In genomic region chr1:156821801-156822200, GRCh38 we compare ENCODE assay signal across 14 cellular contexts. TPM values are rescaled to one million over a fixed set of nuclear protein-coding genes. Genes with fewer than 3 reads are reported as not detected.
DNase-seq lines count a peak whose midpoint lies in the region; ATAC-seq and TF ChIP-seq lines count a peak whose summit lies in the region.
"Had no signal": no experiment of that assay in that cellular context is flagged by ENCODE, and none has a peak within 500 bp of the region (broad histone marks: within the 10 kb centered on the region; RNA-seq: fewer than 3 reads in every experiment).

No MANE protein-coding gene starts in this region.

- H3K27me3 Mint-ChIP-seq in T-helper 1 cell treated with Interleukin-12 subunit alpha and Interleukin-12 subunit beta and Interleukin-4 antibody, amounts not matched to agents 30 μg/mL and 1 μg/mL, for 36 hours (ENCODE audit: low read depth) = no peaks in the 10 kb centered on the region
- H3K27me3 Mint-ChIP-seq in natural killer cell treated with Interleukin-12 subunit alpha and Interleukin-12 subunit beta and Interleukin-15 and Interleukin-18, amount 100 ng/mL, for 72 hours = no peaks in the 10 kb centered on the region

- ATAC-seq in natural killer cell treated with Interleukin-12 subunit alpha and Interleukin-12 subunit beta and Interleukin-15 and Interleukin-18, amount 100 ng/mL, for 72 hours = peak; percentile 71 to 88
- no peak for ATAC-seq in GM19351 (IDR thresholded peaks at IDR 0.05; ENCODE audit: unreplicated experiment)
- no peak for ATAC-seq in HG03097 (IDR thresholded peaks at IDR 0.05; ENCODE audit: low FRiP score, unreplicated experiment)
- ATAC-seq: mucosa of descending colon had no signal

- H3K27ac Mint-ChIP-seq in T-helper 1 cell treated with Interleukin-12 subunit alpha and Interleukin-12 subunit beta and Interleukin-4 antibody, amounts not matched to agents 30 μg/mL and 1 μg/mL, for 36 hours = peak overlapping the region; percentile 7
- peak overlapping the region; percentile 29 to 56 for H3K27ac Mint-ChIP-seq in natural killer cell treated with Interleukin-12 subunit alpha and Interleukin-12 subunit beta and Interleukin-15 and Interleukin-18, amount 100 ng/mL, for 72 hours

- 52 to 53% (median 53%) methylated on average over 4 of the region's 4 CpGs for WGBS in ovary, 3 donors

- no peaks in the 10 kb centered on the region for H3K4me1 ChIP-seq in ovary (ENCODE audit: insufficient read depth)
- H3K4me1 ChIP-seq: tibial nerve had no signal

- TF ChIP-seq EP300 in ovary (IDR thresholded peaks at IDR 0.05) = no peak

- H3K27ac ChIP-seq in ovary = no peak overlapping the region
- H3K27ac ChIP-seq: 22Rv1, tibial nerve had no signal

- DNase-seq in T-helper 1 cell (no peak), M059J (ENCODE audit: low read depth) (peak; percentile 51), astrocyte of the hippocampus (ENCODE audit: low read depth, low spot score) (peak; percentile 50), ovary (no peak)
- DNase-seq in natural killer cell treated with Interleukin-12 subunit alpha and Interleukin-12 subunit beta and Interleukin-15 and Interleukin-18, amount 100 ng/mL, for 72 hours (ENCODE audit: low spot score) = no peak
- DNase-seq: mucosa of descending colon, retina had no signal

- peaks cover 40% of the 10 kb centered on the region for H3K4me1 Mint-ChIP-seq in T-helper 1 cell treated with Interleukin-12 subunit alpha and Interleukin-12 subunit beta and Interleukin-4 antibody, amounts not matched to agents 30 μg/mL and 1 μg/mL, for 36 hours (ENCODE audit: low read depth)
- H3K4me1 Mint-ChIP-seq in natural killer cell treated with Interleukin-12 subunit alpha and Interleukin-12 subunit beta and Interleukin-15 and Interleukin-18, amount 100 ng/mL, for 72 hours (ENCODE audit: low read depth in 2 of 2) = peaks cover 45 to 46% of the 10 kb centered on the region in 2 donors

- no peaks in the 10 kb centered on the region for H3K27me3 ChIP-seq in ovary
- H3K27me3 ChIP-seq: tibial nerve had no signal

- no peak for TF ChIP-seq CTCF in ovary (IDR thresholded peaks at IDR 0.05)

- H3K9me3 Mint-ChIP-seq in T-helper 1 cell treated with Interleukin-12 subunit alpha and Interleukin-12 subunit beta and Interleukin-4 antibody, amounts not matched to agents 30 μg/mL and 1 μg/mL, for 36 hours = peaks cover 4% of the 10 kb centered on the region
- H3K9me3 Mint-ChIP-seq in natural killer cell treated with Interleukin-12 subunit alpha and Interleukin-12 subunit beta and Interleukin-15 and Interleukin-18, amount 100 ng/mL, for 72 hours = no peaks in the 10 kb centered on the region

- no peaks in the 10 kb centered on the region for H3K36me3 ChIP-seq in ovary
- H3K36me3 ChIP-seq: tibial nerve had no signal

- intact Hi-C loops in ovary (cut with DNase I) = no loop called here

- H3K9me3 ChIP-seq in ovary = no peaks in the 10 kb centered on the region
- H3K9me3 ChIP-seq: mucosa of descending colon, tibial nerve had no signal

- H3K4me3 ChIP-seq in ovary = no peak overlapping the region
- H3K4me3 ChIP-seq: mucosa of descending colon, tibial nerve had no signal

- H3K4me3 Mint-ChIP-seq in T-helper 1 cell treated with Interleukin-12 subunit alpha and Interleukin-12 subunit beta and Interleukin-4 antibody, amounts not matched to agents 30 μg/mL and 1 μg/mL, for 36 hours = no peak overlapping the region
- peak overlapping the region; percentile 47 for H3K4me3 Mint-ChIP-seq in natural killer cell treated with Interleukin-12 subunit alpha and Interleukin-12 subunit beta and Interleukin-15 and Interleukin-18, amount 100 ng/mL, for 72 hours

- peaks cover 11% of the 10 kb centered on the region for H3K36me3 Mint-ChIP-seq in T-helper 1 cell treated with Interleukin-12 subunit alpha and Interleukin-12 subunit beta and Interleukin-4 antibody, amounts not matched to agents 30 μg/mL and 1 μg/mL, for 36 hours (ENCODE audit: low read depth)
- no peaks in the 10 kb centered on the region for H3K36me3 Mint-ChIP-seq in natural killer cell treated with Interleukin-12 subunit alpha and Interleukin-12 subunit beta and Interleukin-15 and Interleukin-18, amount 100 ng/mL, for 72 hours

- no peak for TF ChIP-seq POLR2A in ovary (IDR thresholded peaks at IDR 0.05)

RNA-seq across cellular contexts. Expression of gene SH2D2A, which starts 5.2 kb away (rescaled TPM):
- total RNA-seq in M059J (2014; rRNA removed; shearing (Covaris generic)) = 0.71 TPM in 1 of 2 replicates, not detected in the other
- 100 to 1,000 TPM; 153 to 188 TPM for total RNA-seq in natural killer cell treated with Interleukin-12 subunit alpha and Interleukin-12 subunit beta and Interleukin-15 and Interleukin-18, amount 100 ng/mL, for 72 hours
- total RNA-seq in ovary = 1 to 10 TPM in 4 of 7 donors, under 1 TPM in 3; 0.40 to 2.8 (median 1.4) TPM
- polyA plus RNA-seq in ovary = under 1 TPM; 0.19 to 0.65 TPM
- total RNA-seq: cerebellum had no signal

RNA-seq across cellular contexts. Expression of gene INSRR, which starts 37.1 kb away (rescaled TPM):
- total RNA-seq in M059J (2014; rRNA removed; shearing (Covaris generic)) = not detected in 2 replicates
- under 1 TPM; 0.14 TPM for total RNA-seq in natural killer cell treated with Interleukin-12 subunit alpha and Interleukin-12 subunit beta and Interleukin-15 and Interleukin-18, amount 100 ng/mL, for 72 hours
- under 1 TPM in 1 of 7 donors, not detected in 6; 0.15 TPM for total RNA-seq in ovary
- polyA plus RNA-seq in ovary = under 1 TPM in 1 of 2 donors, not detected in 1; 0.02 TPM
- total RNA-seq: epithelial cell of proximal tubule had no signal

RNA-seq across cellular contexts. Expression of gene NTRK1, which starts 38.9 kb away (rescaled TPM):
- total RNA-seq in M059J (2014; rRNA removed; shearing (Covaris generic)) = not detected in 2 replicates
- 1 to 10 TPM; 1.4 to 8.1 TPM for total RNA-seq in natural killer cell treated with Interleukin-12 subunit alpha and Interleukin-12 subunit beta and Interleukin-15 and Interleukin-18, amount 100 ng/mL, for 72 hours
- total RNA-seq in ovary = under 1 TPM in 4 of 7 donors, not detected in 3; 0.34 to 0.92 (median 0.41) TPM
- under 1 TPM in 1 of 2 donors, not detected in 1; 0.11 TPM for polyA plus RNA-seq in ovary
- total RNA-seq: epithelial cell of proximal tubule had no signal

RNA-seq across cellular contexts. Expression of gene PRCC, which starts 54.5 kb away (rescaled TPM):
- total RNA-seq in M059J (2014; rRNA removed; shearing (Covaris generic)) = 38.4 and 41.9 TPM in 2 replicates
- total RNA-seq in natural killer cell treated with Interleukin-12 subunit alpha and Interleukin-12 subunit beta and Interleukin-15 and Interleukin-18, amount 100 ng/mL, for 72 hours = 100 to 1,000 TPM in 1 of 2 donors, 10 to 100 TPM in 1; 86.2 to 116 TPM
- 10 to 100 TPM; 24.7 to 65.2 (median 50.9) TPM for total RNA-seq in ovary
- 10 to 100 TPM; 38.6 to 72.5 TPM for polyA plus RNA-seq in ovary

Comparison
In these comparisons a context has a peak if more than half of its experiments do, and no peak if none do; other contexts are left out.
1. DNase-seq: peak in M059J (single experiment) and astrocyte of the hippocampus (single experiment); none in T-helper 1 cell (0 of 5), natural killer cell treated with Interleukin-12 subunit alpha and Interleukin-12 subunit beta and Interleukin-15 and Interleukin-18, amount 100 ng/mL, for 72 hours (single experiment) and ovary (0 of 5).
2. ATAC-seq: peak in natural killer cell treated with Interleukin-12 subunit alpha and Interleukin-12 subunit beta and Interleukin-15 and Interleukin-18, amount 100 ng/mL, for 72 hours (2 of 2); none in GM19351 (single experiment) and HG03097 (single experiment).
3. RNA of gene SH2D2A, which starts 5.2 kb away (total RNA-seq): 153 to 188 TPM in natural killer cell treated with Interleukin-12 subunit alpha and Interleukin-12 subunit beta and Interleukin-15 and Interleukin-18, amount 100 ng/mL, for 72 hours; 0.40 to 2.8 TPM in ovary and 0.71 TPM in M059J; every median in the first group is over 10 times any median in the second.